Comparison of ENCODE assay signal across 14 cellular contexts in genomic region chr4:43234626-43235025, GRCh38.
DNase-seq lines count a peak whose midpoint lies in the region; ATAC-seq, FAIRE-seq and TF ChIP-seq lines count a peak whose summit lies in the region.
"Had no signal": no experiment of that assay in that cellular context is flagged by ENCODE, and none has a peak within 500 bp of the region (broad histone marks: within the 10 kb centered on the region; RNA-seq: fewer than 3 reads in every experiment).

No MANE protein-coding gene starts in this region.

- intact Hi-C loops in CD14-positive monocyte (cut with micrococcal nuclease) = no loop called here

- no peaks in the 10 kb centered on the region for H3K4me1 Mint-ChIP-seq in CD14-positive monocyte

- TF ChIP-seq CTCF in CD14-positive monocyte (IDR thresholded peaks at IDR 0.05) = no peak

- no peaks in the 10 kb centered on the region for H3K36me3 Mint-ChIP-seq in CD14-positive monocyte

- no peak overlapping the region for H3K4me3 Mint-ChIP-seq in CD14-positive monocyte

- H3K9me3 Mint-ChIP-seq in CD14-positive monocyte = peaks cover 0 to under 1% (median 0%) of the 10 kb centered on the region in 7 donors

- H3K27ac Mint-ChIP-seq in CD14-positive monocyte = no peak overlapping the region

- peak; percentile 78 for DNase-seq in NCI-H82 (lab: John Stamatoyannopoulos, UW)
- no peak for DNase-seq in NCI-H82 treated with DMSO at 0.1 percent for 48 hours (lab: John Stamatoyannopoulos, UW; ENCODE audit: unreplicated experiment)
- peak; percentile 75 for DNase-seq in amniotic epithelial cell (ENCODE audit: low read depth)
- peak; percentile 20 for DNase-seq in hepatic stellate cell (ENCODE audit: low spot score)
- DNase-seq in urothelium cell line (ENCODE audit: low spot score) = peak; percentile 23
- DNase-seq in NCI-H1694 (lab: John Stamatoyannopoulos, UW) = no peak
- DNase-seq in CD14-positive monocyte (ENCODE audit: low spot score) = no peak
- DNase-seq: Caco-2, DMS79, GDM1, NCI-H1417, NCI-H2029 treated with DMSO at 0.1 percent for 48 hours, PC-3 had no signal

- no peak for FAIRE-seq in urothelium cell line (lab: Jason Lieb, UNC)

- ATAC-seq in GM21367 (IDR thresholded peaks at IDR 0.05; ENCODE audit: unreplicated experiment) = no peak
- ATAC-seq: PC-3 had no signal

- H3K27me3 Mint-ChIP-seq in CD14-positive monocyte (ENCODE audit: low read depth in 3 of 3) = no peaks in the 10 kb centered on the region

Comparison
In these comparisons a context has a peak if more than half of its experiments do, and no peak if none do; other contexts are left out.
1. DNase-seq: peak in NCI-H82 (single experiment), amniotic epithelial cell (single experiment), hepatic stellate cell (single experiment) and urothelium cell line (single experiment); none in NCI-H82 treated with DMSO at 0.1 percent for 48 hours (single experiment), NCI-H1694 (single experiment) and CD14-positive monocyte (single experiment).